8 cellular contexts compared by ENCODE assay signal in genomic region chr17:79795795-79796569, GRCh38. TPM values are rescaled to one million over a fixed set of nuclear protein-coding genes. Genes with fewer than 3 reads are reported as not detected.
DNase-seq lines count a peak whose midpoint lies in the region; ATAC-seq and TF ChIP-seq lines count a peak whose summit lies in the region.

No MANE protein-coding gene starts in this region.

- H3K4me3 ChIP-seq in HL-60 (replicated peaks; ENCODE audit: insufficient read depth, low read length) (peak overlapping the region; percentile 85), astrocyte of the spinal cord (ENCODE audit: low read depth, low read length) (peak overlapping the region; percentile 72), mesodermal cell (ENCODE audit: extremely low read depth, insufficient read depth, low read length, poor library complexity, severe bottlenecking) (peak overlapping the region; percentile 67)

- H3K36me3 ChIP-seq in mesodermal cell (ENCODE audit: control insufficient read depth, insufficient read depth, low read length) = peaks cover 13% of the 10 kb centered on the region

- no peaks in the 10 kb centered on the region for H3K9me3 ChIP-seq in mesodermal cell (ENCODE audit: control insufficient read depth, low read length)

- WGBS in mesodermal cell (ENCODE audit: insufficient coverage in 2 of 2), 2 experiments = 20 to 38% methylated on average over 7 to 9 of the region's 14 CpGs

- DNase-seq in A172 (ENCODE audit: low spot score) (peak; percentile 7), HL-60 (ENCODE audit: low read depth in 1 of 2, low spot score in 1 of 2) (peak in 1 of 2 experiments; percentile 44), astrocyte of the spinal cord (ENCODE audit: low read depth, low spot score) (no peak), NCI-H446 treated with DMSO at 0.1 percent for 48 hours (lab: John Stamatoyannopoulos, UW) (no peak), NCI-H524 (lab: John Stamatoyannopoulos, UW) (no peak), NCI-H2171 treated with DMSO at 0.1 percent for 48 hours (lab: John Stamatoyannopoulos, UW) (no peak)

- in situ Hi-C loops in astrocyte of the spinal cord (cut with HindIII; ENCODE audit: low sequenced_read_pairs) = loop anchor here (25.0 kb wide), 1 partner anchor 191 kb away; no protein-coding TSS in a partner anchor

- H3K27ac ChIP-seq in HL-60 (replicated peaks) = peak overlapping the region; percentile 86
- H3K27ac ChIP-seq in mesodermal cell (ENCODE audit: low read depth, low read length, severe bottlenecking) = no peak overlapping the region

- TF ChIP-seq CTCF in HL-60 (IDR thresholded peaks at IDR 0.05; ENCODE audit: insufficient read depth, low read length) (no peak), astrocyte of the spinal cord (IDR thresholded peaks at IDR 0.05; ENCODE audit: low read depth, low read length) (no peak)

- H3K4me1 ChIP-seq in mesodermal cell (ENCODE audit: control insufficient read depth, insufficient read depth, low read length, poor library complexity, severe bottlenecking) = peaks cover 31% of the 10 kb centered on the region

- no peak for ATAC-seq in GM19023 (IDR thresholded peaks at IDR 0.05; ENCODE audit: unreplicated experiment)

- peaks cover 54% of the 10 kb centered on the region for H3K27me3 ChIP-seq in HL-60 (ENCODE audit: insufficient read depth, poor library complexity, severe bottlenecking)

RNA-seq across cellular contexts. Expression of gene CBX8, which starts 0.9 kb away (rescaled TPM):
- total RNA-seq in A172 (2014; rRNA removed; shearing (Covaris generic)) = 7.9 and 8.8 TPM in 2 replicates
- polyA plus RNA-seq in mesodermal cell (2013, experiment 1 of 2) = 5.2 TPM
- 4.1 TPM for polyA plus RNA-seq in mesodermal cell (2013, experiment 2 of 2)

RNA-seq across cellular contexts. Expression of gene CBX2, which starts 18.0 kb away (rescaled TPM):
- total RNA-seq in A172 (2014; rRNA removed; shearing (Covaris generic)) = 24.7 and 27.2 TPM in 2 replicates
- 26.6 TPM for polyA plus RNA-seq in mesodermal cell (2013, experiment 1 of 2)
- polyA plus RNA-seq in mesodermal cell (2013, experiment 2 of 2) = 22.3 TPM

RNA-seq across cellular contexts. Expression of gene CBX4, which starts 43.3 kb away (rescaled TPM):
- 17.2 and 20.5 TPM in 2 replicates for total RNA-seq in A172 (2014; rRNA removed; shearing (Covaris generic))
- polyA plus RNA-seq in mesodermal cell (2013, experiment 1 of 2) = 9.3 TPM
- polyA plus RNA-seq in mesodermal cell (2013, experiment 2 of 2) = 9.1 TPM
